In genomic region chr10:14556285-14556956, GRCh38 we compare ENCODE assay signal across 8 cellular contexts.
DNase-seq lines count a peak whose midpoint lies in the region; ATAC-seq, FAIRE-seq and TF ChIP-seq lines count a peak whose summit lies in the region.

No MANE protein-coding gene starts in this region.

- H3K4me3 ChIP-seq in astrocyte (ENCODE audit: insufficient read depth, low read depth, low read length), result no peak overlapping the region

- H3K4me3 Mint-ChIP-seq in CD14-positive monocyte (no peak overlapping the region), astrocyte (ENCODE audit: unreplicated experiment) (no peak overlapping the region), memory B cell (peak overlapping the region; percentile 54)

- no peak overlapping the region for H3K27ac ChIP-seq in astrocyte (ENCODE audit: low read depth, low read length)

- no peak overlapping the region for H2AFZ ChIP-seq in astrocyte (ENCODE audit: low read depth, low read length)

- intact Hi-C loops in CD14-positive monocyte (cut with micrococcal nuclease), result no loop called here

- H3K27me3 Mint-ChIP-seq in CD14-positive monocyte (ENCODE audit: low read depth in 3 of 3), result peaks cover 0 to 3% (median 0%) of the 10 kb centered on the region in 3 donors
- no peaks in the 10 kb centered on the region for H3K27me3 Mint-ChIP-seq in astrocyte (ENCODE audit: low read depth, unreplicated experiment)
- no peaks in the 10 kb centered on the region for H3K27me3 Mint-ChIP-seq in memory B cell

- H3K79me2 ChIP-seq in astrocyte (ENCODE audit: insufficient read depth, low read length), result peaks cover 51% of the 10 kb centered on the region

- H3K4me1 Mint-ChIP-seq in CD14-positive monocyte (peaks cover 94% of the 10 kb centered on the region), astrocyte (ENCODE audit: low read depth, unreplicated experiment) (peaks cover 39% of the 10 kb centered on the region), memory B cell (peaks cover 68% of the 10 kb centered on the region)

- no peak for TF ChIP-seq CTCF in CD14-positive monocyte (IDR thresholded peaks at IDR 0.05)
- no peak for TF ChIP-seq CTCF in astrocyte (IDR thresholded peaks at IDR 0.05; ENCODE audit: insufficient read depth, low read depth, low read length)
- TF ChIP-seq CTCF in D721Med (IDR thresholded peaks at IDR 0.05; ENCODE audit: insufficient read depth, missing control alignments), result no peak

- peaks cover 15% of the 10 kb centered on the region for H3K4me1 ChIP-seq in astrocyte (ENCODE audit: insufficient read depth, low read length)

- H3K36me3 ChIP-seq in astrocyte (ENCODE audit: insufficient read depth, low read length), result no peaks in the 10 kb centered on the region

- peaks cover 37 to 39% of the 10 kb centered on the region in 2 donors for H3K36me3 Mint-ChIP-seq in CD14-positive monocyte
- no peaks in the 10 kb centered on the region for H3K36me3 Mint-ChIP-seq in astrocyte (ENCODE audit: low read depth, unreplicated experiment)
- H3K36me3 Mint-ChIP-seq in memory B cell, result peaks cover 21% of the 10 kb centered on the region

- H3K27me3 ChIP-seq in astrocyte (ENCODE audit: insufficient read depth, low read length), result no peaks in the 10 kb centered on the region

- peak; percentile 68 for ATAC-seq in GM19023 (IDR thresholded peaks at IDR 0.05; ENCODE audit: unreplicated experiment)
- peak; percentile 57 for ATAC-seq in HG03457 (IDR thresholded peaks at IDR 0.05; ENCODE audit: unreplicated experiment)
- peak; percentile 76 for ATAC-seq in memory B cell (ENCODE audit: low read depth)

- H3K9me3 ChIP-seq in astrocyte (ENCODE audit: insufficient read depth, low read depth, low read length), result no peaks in the 10 kb centered on the region

- FAIRE-seq in astrocyte (lab: Jason Lieb, UNC) (no peak), D721Med (lab: Jason Lieb, UNC) (no peak)

- no peak for DNase-seq in CD14-positive monocyte (ENCODE audit: low spot score)
- DNase-seq in astrocyte (ENCODE audit: low read depth), result no peak
- DNase-seq in memory B cell (ENCODE audit: low spot score in 2 of 2), result peak in 1 of 2 donors; percentile 37
- DNase-seq in NCI-H187 (lab: John Stamatoyannopoulos, UW), result no peak
- no peak for DNase-seq in activated CD4-positive, CD25-positive, alpha-beta regulatory T cell treated with anti-CD3 and anti-CD28 coated beads, Interleukin-2, amount 50 U/mL, for 72 hours
- DNase-seq in D721Med (ENCODE audit: insufficient read length, low spot score), result no peak

- no peak overlapping the region for H3K4me2 ChIP-seq in astrocyte (ENCODE audit: low read length)

- peaks cover 29% of the 10 kb centered on the region for H4K20me1 ChIP-seq in astrocyte (ENCODE audit: insufficient read depth, low read length)

- H3K27ac Mint-ChIP-seq in CD14-positive monocyte (peak overlapping the region; percentile 89 to 100 (median 98)), astrocyte (ENCODE audit: unreplicated experiment) (peak overlapping the region; percentile 41), memory B cell (peak overlapping the region; percentile 87)

- H3K9me3 Mint-ChIP-seq in CD14-positive monocyte (peaks cover 0 to 3% (median 0%) of the 10 kb centered on the region in 7 donors), astrocyte (ENCODE audit: unreplicated experiment) (no peaks in the 10 kb centered on the region), memory B cell (no peaks in the 10 kb centered on the region)

- H3K9ac ChIP-seq in astrocyte (ENCODE audit: low read length), result no peak overlapping the region

Comparison
In these comparisons a context has a peak if more than half of its experiments do, and no peak if none do; other contexts are left out.
1. H3K27ac Mint-ChIP-seq: peak in every context shown above with its lines; median percentile 98 in CD14-positive monocyte; 87 in memory B cell; 41 in astrocyte.